17 cellular contexts compared by ENCODE assay signal in genomic region chr12:6722863-6723262, GRCh38. TPM values are rescaled to one million over a fixed set of nuclear protein-coding genes. Genes with fewer than 3 reads are reported as not detected.
A peak's percentile ranks its signal among the peaks of the same experiment; 100 is the strongest.
DNase-seq lines count a peak whose midpoint lies in the region; ATAC-seq, FAIRE-seq and TF ChIP-seq lines count a peak whose summit lies in the region.
"Had no signal": no experiment of that assay in that cellular context is flagged by ENCODE, and none has a peak within 500 bp of the region (broad histone marks: within the 10 kb centered on the region; RNA-seq: fewer than 3 reads in every experiment).

No MANE protein-coding gene starts in this region.

- H3K4me1 Mint-ChIP-seq in activated CD4-positive, alpha-beta T cell treated with anti-CD3 and anti-CD28 coated beads, Interleukin-2, amount 10 ng/mL, durations not matched to agents 7 days and 5 days, result peaks cover 24% of the 10 kb centered on the region

- no TSS peak for BruUV-seq in K562 (replicated peaks; lab: Mats Ljungman, UMichigan)

- TF ChIP-seq RAD21 in K562 (CRISPR knock-in tag; conservative IDR thresholded peaks at IDR 0.05 in 1 of 2, IDR thresholded peaks at IDR 0.05 in 1 of 2), result no peak

- no peaks in the 10 kb centered on the region for H3K36me3 Mint-ChIP-seq in activated CD4-positive, alpha-beta T cell treated with anti-CD3 and anti-CD28 coated beads, Interleukin-2, amount 10 ng/mL, durations not matched to agents 7 days and 5 days (ENCODE audit: low read depth)

- H3K79me2 ChIP-seq in Karpas-422 (ENCODE audit: low read length) (peaks cover 7% of the 10 kb centered on the region), K562 (ENCODE audit: control insufficient read depth, insufficient read depth, low read length) (peaks cover 13% of the 10 kb centered on the region), osteoblast (ENCODE audit: insufficient read depth, low read length) (peaks cover 17% of the 10 kb centered on the region)

- H3K9me3 ChIP-seq in Karpas-422 (ENCODE audit: low read length) (no peaks in the 10 kb centered on the region), K562 (replicated peaks; ENCODE audit: control insufficient read depth, insufficient read depth, low read depth, low read length) (no peaks in the 10 kb centered on the region), osteoblast (ENCODE audit: low read depth, low read length) (no peaks in the 10 kb centered on the region)
- H3K9me3 ChIP-seq: prostate gland had no signal

- POLR2A ChIA-PET in activated CD4-positive, alpha-beta T cell treated with anti-CD3 and anti-CD28 coated beads, Interleukin-2, amount 10 ng/mL, durations not matched to agents 7 days and 5 days (lab: Charles Lee), result interaction anchor here (1.1 kb wide), 1 partner anchor 36 kb away, joined by 3 read pairs; no protein-coding TSS in a partner anchor
- POLR2A ChIA-PET in K562 (lab: Yijun Ruan, JAX), result interaction anchor here (0.9 to 2.9 kb wide), 6 partner anchors 10 to 51 kb away, joined by 3 to 12 read pairs (median 3); partner anchors contain the start of gene ZNF384

- H3K27ac ChIP-seq in Karpas-422 (ENCODE audit: low read length) (peak overlapping the region; percentile 68), K562 (ENCODE audit: extremely low read depth, low read depth, low read length) (peak overlapping the region; percentile 88; the same call in 2 of the 3 replicates), osteoblast (ENCODE audit: low read depth, low read length) (no peak overlapping the region)

- H3K36me3 ChIP-seq in Karpas-422 (ENCODE audit: insufficient read depth, low read length) (no peaks in the 10 kb centered on the region), K562 (ENCODE audit: control insufficient read depth, insufficient read depth, low read length) (peaks cover 4% of the 10 kb centered on the region; the same call in 1 of the 3 replicates), osteoblast (ENCODE audit: insufficient read depth, low read length) (peaks cover 9% of the 10 kb centered on the region)
- H3K36me3 ChIP-seq: prostate gland had no signal

- in situ Hi-C loops in K562 (cut with MboI), result no loop called here

- H3K4me2 ChIP-seq in Karpas-422 (ENCODE audit: low read depth, low read length, poor library complexity, severe bottlenecking), result peak overlapping the region; percentile 80
- peak overlapping the region; percentile 80 for H3K4me2 ChIP-seq in K562 (ENCODE audit: insufficient read depth, low read length)
- peak overlapping the region; percentile 88 for H3K4me2 ChIP-seq in osteoblast (ENCODE audit: insufficient read depth, low read length)

- CTCF ChIA-PET in activated CD4-positive, alpha-beta T cell treated with anti-CD3 and anti-CD28 coated beads, Interleukin-2, amount 10 ng/mL, durations not matched to agents 7 days and 5 days (lab: Charles Lee), result interaction anchor here (0.6 to 5.2 kb wide), 6 partner anchors 8 to 171 kb away, joined by 3 to 33 read pairs (median 4); partner anchors contain the start of gene MLF2
- CTCF ChIA-PET in K562 (lab: Yijun Ruan, JAX; ENCODE audit: low intra/inter-chr PET ratio), result interaction anchor here (0.7 kb wide), 1 partner anchor 30 kb away, joined by 3 read pairs; no protein-coding TSS in a partner anchor

- H3K9me2 ChIP-seq in Karpas-422 (replicated peaks; ENCODE audit: insufficient read depth, low read length), result no peaks in the 10 kb centered on the region

- intact Hi-C loops in K562 (cut with micrococcal nuclease), result loop anchor here (5.0 kb wide), 1 partner anchor 36 kb away; the partner anchor contains the start of gene ZNF384

- TF ChIP-seq POLR2A in K562 (conservative IDR thresholded peaks at IDR 0.05), result no peak

- no peaks in the 10 kb centered on the region for H3K9me1 ChIP-seq in K562 (ENCODE audit: control insufficient read depth, insufficient read depth, low read length)

- WGBS in K562 (ENCODE audit: insufficient coverage, low coverage, missing lambda C conversion rate), result 10% methylated on average over 3 of the region's 3 CpGs

- H4K20me1 ChIP-seq in Karpas-422 (ENCODE audit: insufficient read depth, low read depth, low read length) (no peaks in the 10 kb centered on the region), K562 (replicated peaks; ENCODE audit: control insufficient read depth, insufficient read depth, low read length) (no peaks in the 10 kb centered on the region), osteoblast (ENCODE audit: insufficient read depth, low read length) (no peaks in the 10 kb centered on the region)

- FAIRE-seq in K562 (lab: Jason Lieb, UNC), result peak; percentile 40
- FAIRE-seq: A204.1, colon had no signal

- H2AFZ ChIP-seq in Karpas-422 (ENCODE audit: low read length), result 0 out of 2 replicates have a peak overlapping the region, but pooled peaks have one; percentile 74
- H2AFZ ChIP-seq in K562 (ENCODE audit: low read depth, low read length), result peak overlapping the region; percentile 65
- H2AFZ ChIP-seq in osteoblast (ENCODE audit: low read length), result no peak overlapping the region

- H3K27me3 Mint-ChIP-seq in activated CD4-positive, alpha-beta T cell treated with anti-CD3 and anti-CD28 coated beads, Interleukin-2, amount 10 ng/mL, durations not matched to agents 7 days and 5 days, result no peaks in the 10 kb centered on the region

- H3K9me3 Mint-ChIP-seq in activated CD4-positive, alpha-beta T cell treated with anti-CD3 and anti-CD28 coated beads, Interleukin-2, amount 10 ng/mL, durations not matched to agents 7 days and 5 days, result no peaks in the 10 kb centered on the region

- TF ChIP-seq CTCF in K562 (IDR thresholded peaks at IDR 0.05 in 2 of 3, conservative IDR thresholded peaks at IDR 0.05 in 1 of 3; ENCODE audit: insufficient read depth in 2 of 3, low read depth in 1 of 3, low read length in 3 of 3), result no peak
- TF ChIP-seq CTCF in osteoblast (IDR thresholded peaks at IDR 0.05; ENCODE audit: extremely low read depth, low read depth, low read length), result no peak

- peak overlapping the region; percentile 92 for H3K4me3 ChIP-seq in Karpas-422 (ENCODE audit: low read length)
- peak overlapping the region; percentile 54; the same call in 1 of the 2 replicates for H3K4me3 ChIP-seq in K562
- no peak overlapping the region for H3K4me3 ChIP-seq in osteoblast (ENCODE audit: insufficient read depth, low read length)

- no peak overlapping the region for H3K27ac Mint-ChIP-seq in activated CD4-positive, alpha-beta T cell treated with anti-CD3 and anti-CD28 coated beads, Interleukin-2, amount 10 ng/mL, durations not matched to agents 7 days and 5 days

- no peak for DNase-seq in activated CD4-positive, alpha-beta T cell treated with anti-CD3 and anti-CD28 coated beads, Interleukin-2, amount 10 ng/mL, durations not matched to agents 7 days and 5 days
- DNase-seq in activated CD4-positive, alpha-beta T cell treated with anti-CD3 and anti-CD28 coated beads, Interleukin-2, amount 50 U/mL, for 48 hours, result no peak
- DNase-seq in Karpas-422 (no peak), K562 (ENCODE audit: extremely low read depth in 1 of 4, low spot score in 3 of 4) (peak in 2 of 4 experiments; percentile 35 to 37), osteoblast (ENCODE audit: insufficient read length, low spot score, missing footprints) (no peak), NCI-H345 (lab: John Stamatoyannopoulos, UW) (no peak), C1 segment of cervical spinal cord (lab: John Stamatoyannopoulos, UW) (no peak)
- DNase-seq: activated naive CD4-positive, alpha-beta T cell treated with anti-CD3 and anti-CD28 coated beads, Interleukin-2, amount 50 U/mL, for 16 hours; NCI-H2171; stimulated activated CD4-positive, alpha-beta T cell treated with anti-CD3 and anti-CD28 coated beads, Interleukin-4, amount 100 ng/mL, for 4 hours had no signal

- peak; percentile 59; the same call in 1 of the 2 replicates for TF ChIP-seq EP300 in K562 (IDR thresholded peaks at IDR 0.05; ENCODE audit: low read length)

- H3K27me3 ChIP-seq in Karpas-422 (ENCODE audit: low read length), result no peaks in the 10 kb centered on the region
- H3K27me3 ChIP-seq in K562 (ENCODE audit: control insufficient read depth in 2 of 2, insufficient read depth in 2 of 2, low read length in 2 of 2), result no peaks in the 10 kb centered on the region
- H3K27me3 ChIP-seq in osteoblast (ENCODE audit: insufficient read depth, low read length), result no peaks in the 10 kb centered on the region

- H3K4me3 Mint-ChIP-seq in activated CD4-positive, alpha-beta T cell treated with anti-CD3 and anti-CD28 coated beads, Interleukin-2, amount 10 ng/mL, durations not matched to agents 7 days and 5 days, result peak overlapping the region; percentile 89

- no peak for ATAC-seq in K562
- ATAC-seq in GM21528 (IDR thresholded peaks at IDR 0.05; ENCODE audit: low FRiP score, unreplicated experiment), result no peak

- H3K4me1 ChIP-seq in Karpas-422 (ENCODE audit: low read length), result peaks cover 28% of the 10 kb centered on the region
- peaks cover 10 to 25% of the 10 kb centered on the region in 2 experiments; a peak in 4 of 5 replicates for H3K4me1 ChIP-seq in K562 (replicated peaks in 1 of 2; ENCODE audit: control insufficient read depth in 2 of 2, insufficient read depth in 2 of 2, low read length in 2 of 2)
- H3K4me1 ChIP-seq in osteoblast (ENCODE audit: insufficient read depth, low read length), result peaks cover 9% of the 10 kb centered on the region
- H3K4me1 ChIP-seq: prostate gland had no signal

- H3K9ac ChIP-seq in Karpas-422 (ENCODE audit: low read length) (peak overlapping the region; percentile 91), K562 (ENCODE audit: insufficient read depth in 1 of 2, low read depth in 2 of 2, low read length in 2 of 2) (peak overlapping the region in 1 of 2 experiments; percentile 88; a peak in 2 of 4 replicates)

RNA-seq across cellular contexts. Expression of gene COPS7A, which starts 1.0 kb away (rescaled TPM):
- 10 to 100 TPM; 29.5 to 36.8 TPM for total RNA-seq in activated CD4-positive, alpha-beta T cell treated with anti-CD3 and anti-CD28 coated beads, Interleukin-2, amount 10 ng/mL, durations not matched to agents 7 days and 5 days
- total RNA-seq in Karpas-422 (2014; rRNA removed; shearing (Covaris generic); ENCODE audit: low replicate concordance), result 39.2 and 42.9 TPM in 2 replicates
- total RNA-seq in K562 (2011; cell fraction: chromatin; rRNA removed; ENCODE audit: low replicate concordance), result 14.3 and 23.0 TPM in 2 replicates
- total RNA-seq in K562 (2011; cell fraction: nucleolus; rRNA removed), result 18.7 and 22.1 TPM in 2 replicates
- total RNA-seq in K562 (2011; cell fraction: nucleoplasm; rRNA removed), result 16.9 and 19.5 TPM in 2 replicates
- total RNA-seq in K562 (2014; rRNA removed), result 24.2 and 26.9 TPM in 2 replicates
- 13.2 and 13.4 TPM in 2 replicates for total RNA-seq in K562 (2014; rRNA removed; fragmentation: Illumina TruSeq; extraction: Trizol)
- 20.6 and 25.0 TPM in 2 replicates for total RNA-seq in K562 (2015; rRNA removed; fragmentation: Illumina TruSeq; extraction: Trizol)
- total RNA-seq in K562 (2021), result 22.5 and 23.4 TPM in 2 replicates
- 35.4 and 45.2 TPM in 2 replicates for polyA plus RNA-seq in K562 (2011; rRNA removed)
- 44.0 and 49.7 TPM in 2 replicates for polyA plus RNA-seq in K562 (2011; cell fraction: cytosol; rRNA removed)
- 61.4 and 63.0 TPM in 2 replicates for polyA plus RNA-seq in K562 (2011; cell fraction: nucleus; rRNA removed)
- 29.9 and 33.9 TPM in 2 replicates for polyA plus RNA-seq in K562 (2012)
- 29.9 and 36.0 TPM in 2 replicates for polyA plus RNA-seq in K562 (2014; fragmentation: Illumina TruSeq; extraction: Trizol)
- polyA plus RNA-seq in K562 (2014; fragmentation: Nextera tagmentation; extraction: Ambion mirVana), result 10 to 100 TPM; 12.7 to 24.3 TPM
- 30.2 and 36.5 TPM in 2 replicates for polyA plus RNA-seq in K562 (2014; rRNA removed)
- 9.8 and 11.4 TPM in 2 replicates for polyA minus RNA-seq in K562 (2011; rRNA and poly(A)+ RNA removed)
- polyA minus RNA-seq in K562 (2011; cell fraction: cytosol; rRNA and poly(A)+ RNA removed), result 9.2 and 11.9 TPM in 2 replicates
- polyA minus RNA-seq in K562 (2011; cell fraction: nucleus; rRNA and poly(A)+ RNA removed), result 6.1 and 6.9 TPM in 2 replicates
- total RNA-seq in osteoblast, result 91.9 and 98.8 TPM in 2 replicates

RNA-seq across cellular contexts. Expression of gene PIANP, which starts 22.2 kb away (rescaled TPM):
- total RNA-seq in activated CD4-positive, alpha-beta T cell treated with anti-CD3 and anti-CD28 coated beads, Interleukin-2, amount 10 ng/mL, durations not matched to agents 7 days and 5 days, result not detected
- total RNA-seq in Karpas-422 (2014; rRNA removed; shearing (Covaris generic); ENCODE audit: low replicate concordance), result not detected in 2 replicates
- total RNA-seq in K562 (2011; cell fraction: chromatin; rRNA removed; ENCODE audit: low replicate concordance), result not detected in 2 replicates
- total RNA-seq in K562 (2011; cell fraction: nucleolus; rRNA removed), result not detected in 2 replicates
- total RNA-seq in K562 (2011; cell fraction: nucleoplasm; rRNA removed), result not detected in 2 replicates
- total RNA-seq in K562 (2014; rRNA removed) (not detected in 2 replicates), K562 (2014; rRNA removed; fragmentation: Illumina TruSeq; extraction: Trizol) (not detected in 2 replicates), K562 (2015; rRNA removed; fragmentation: Illumina TruSeq; extraction: Trizol) (not detected in 2 replicates), K562 (2021) (not detected in 2 replicates), osteoblast (not detected in 2 replicates)
- polyA plus RNA-seq in K562 (2011; rRNA removed) (not detected in 2 replicates), K562 (2014; fragmentation: Illumina TruSeq; extraction: Trizol) (not detected in 2 replicates), K562 (2014; fragmentation: Nextera tagmentation; extraction: Ambion mirVana) (not detected), K562 (2014; rRNA removed) (0.07 TPM in 1 of 2 replicates, not detected in the other)
- polyA plus RNA-seq in K562 (2011; cell fraction: cytosol; rRNA removed), result not detected in 2 replicates
- polyA plus RNA-seq in K562 (2011; cell fraction: nucleus; rRNA removed), result not detected in 2 replicates
- 0.21 and 0.36 TPM in 2 replicates for polyA plus RNA-seq in K562 (2012)
- not detected in 2 replicates for polyA minus RNA-seq in K562 (2011; rRNA and poly(A)+ RNA removed)
- polyA minus RNA-seq in K562 (2011; cell fraction: cytosol; rRNA and poly(A)+ RNA removed), result not detected in 2 replicates
- not detected in 2 replicates for polyA minus RNA-seq in K562 (2011; cell fraction: nucleus; rRNA and poly(A)+ RNA removed)
- total RNA-seq: fibroblast of villous mesenchyme, left lobe of liver, subcutaneous adipose tissue had no signal

RNA-seq across cellular contexts. Expression of gene MLF2, which starts 30.1 kb away (rescaled TPM):
- total RNA-seq in activated CD4-positive, alpha-beta T cell treated with anti-CD3 and anti-CD28 coated beads, Interleukin-2, amount 10 ng/mL, durations not matched to agents 7 days and 5 days, result 10 to 100 TPM; 90.7 to 95.4 TPM
- 183 and 263 TPM in 2 replicates for total RNA-seq in Karpas-422 (2014; rRNA removed; shearing (Covaris generic); ENCODE audit: low replicate concordance)
- total RNA-seq in K562 (2011; cell fraction: chromatin; rRNA removed; ENCODE audit: low replicate concordance), result 108 and 217 TPM in 2 replicates
- total RNA-seq in K562 (2011; cell fraction: nucleolus; rRNA removed), result 142 and 144 TPM in 2 replicates
- 131 and 132 TPM in 2 replicates for total RNA-seq in K562 (2011; cell fraction: nucleoplasm; rRNA removed)
- total RNA-seq in K562 (2014; rRNA removed), result 146 and 161 TPM in 2 replicates
- total RNA-seq in K562 (2014; rRNA removed; fragmentation: Illumina TruSeq; extraction: Trizol), result 58.3 and 60.3 TPM in 2 replicates
- 94.6 and 99.2 TPM in 2 replicates for total RNA-seq in K562 (2015; rRNA removed; fragmentation: Illumina TruSeq; extraction: Trizol)
- 149 and 167 TPM in 2 replicates for total RNA-seq in K562 (2021)
- 190 and 209 TPM in 2 replicates for polyA plus RNA-seq in K562 (2011; rRNA removed)
- polyA plus RNA-seq in K562 (2011; cell fraction: cytosol; rRNA removed), result 349 and 372 TPM in 2 replicates
- 190 and 315 TPM in 2 replicates for polyA plus RNA-seq in K562 (2011; cell fraction: nucleus; rRNA removed)
- polyA plus RNA-seq in K562 (2012), result 145 and 148 TPM in 2 replicates
- polyA plus RNA-seq in K562 (2014; fragmentation: Illumina TruSeq; extraction: Trizol), result 138 and 139 TPM in 2 replicates
- 10 to 100 TPM; 11.4 to 15.6 TPM for polyA plus RNA-seq in K562 (2014; fragmentation: Nextera tagmentation; extraction: Ambion mirVana)
- 186 and 187 TPM in 2 replicates for polyA plus RNA-seq in K562 (2014; rRNA removed)
- 133 and 137 TPM in 2 replicates for polyA minus RNA-seq in K562 (2011; rRNA and poly(A)+ RNA removed)
- polyA minus RNA-seq in K562 (2011; cell fraction: cytosol; rRNA and poly(A)+ RNA removed), result 56.6 and 66.3 TPM in 2 replicates
- polyA minus RNA-seq in K562 (2011; cell fraction: nucleus; rRNA and poly(A)+ RNA removed), result 49.0 and 76.3 TPM in 2 replicates
- 118 and 138 TPM in 2 replicates for total RNA-seq in osteoblast

RNA-seq across cellular contexts. Expression of gene ZNF384, which starts 33.7 kb away (rescaled TPM):
- total RNA-seq in activated CD4-positive, alpha-beta T cell treated with anti-CD3 and anti-CD28 coated beads, Interleukin-2, amount 10 ng/mL, durations not matched to agents 7 days and 5 days, result 10 to 100 TPM; 90.9 to 95.4 TPM
- 35.5 and 39.2 TPM in 2 replicates for total RNA-seq in Karpas-422 (2014; rRNA removed; shearing (Covaris generic); ENCODE audit: low replicate concordance)
- total RNA-seq in K562 (2011; cell fraction: chromatin; rRNA removed; ENCODE audit: low replicate concordance), result 96.1 and 146 TPM in 2 replicates
- total RNA-seq in K562 (2011; cell fraction: nucleolus; rRNA removed), result 75.5 and 81.2 TPM in 2 replicates
- total RNA-seq in K562 (2011; cell fraction: nucleoplasm; rRNA removed), result 65.2 and 76.0 TPM in 2 replicates
- total RNA-seq in K562 (2014; rRNA removed), result 9.6 and 21.4 TPM in 2 replicates
- total RNA-seq in K562 (2014; rRNA removed; fragmentation: Illumina TruSeq; extraction: Trizol), result 16.4 and 21.3 TPM in 2 replicates
- total RNA-seq in K562 (2015; rRNA removed; fragmentation: Illumina TruSeq; extraction: Trizol), result 20.2 and 21.6 TPM in 2 replicates
- total RNA-seq in K562 (2021), result 34.3 and 36.9 TPM in 2 replicates
- polyA plus RNA-seq in K562 (2011; rRNA removed), result 38.2 and 51.4 TPM in 2 replicates
- polyA plus RNA-seq in K562 (2011; cell fraction: cytosol; rRNA removed), result 35.9 and 44.8 TPM in 2 replicates
- 99.6 and 126 TPM in 2 replicates for polyA plus RNA-seq in K562 (2011; cell fraction: nucleus; rRNA removed)
- 41.7 and 43.3 TPM in 2 replicates for polyA plus RNA-seq in K562 (2012)
- 62.1 and 64.8 TPM in 2 replicates for polyA plus RNA-seq in K562 (2014; fragmentation: Illumina TruSeq; extraction: Trizol)
- polyA plus RNA-seq in K562 (2014; fragmentation: Nextera tagmentation; extraction: Ambion mirVana), result under 1 TPM; 0.36 to 0.42 TPM
- polyA plus RNA-seq in K562 (2014; rRNA removed), result 29.1 and 39.4 TPM in 2 replicates
- polyA minus RNA-seq in K562 (2011; rRNA and poly(A)+ RNA removed), result 35.3 and 38.2 TPM in 2 replicates
- polyA minus RNA-seq in K562 (2011; cell fraction: cytosol; rRNA and poly(A)+ RNA removed), result 27.3 and 34.6 TPM in 2 replicates
- 30.6 and 48.9 TPM in 2 replicates for polyA minus RNA-seq in K562 (2011; cell fraction: nucleus; rRNA and poly(A)+ RNA removed)
- 19.9 and 22.4 TPM in 2 replicates for total RNA-seq in osteoblast

RNA-seq across cellular contexts. Expression of gene PTMS, which starts 43.3 kb away (rescaled TPM):
- 10 to 100 TPM; 16.4 to 25.6 TPM for total RNA-seq in activated CD4-positive, alpha-beta T cell treated with anti-CD3 and anti-CD28 coated beads, Interleukin-2, amount 10 ng/mL, durations not matched to agents 7 days and 5 days
- total RNA-seq in Karpas-422 (2014; rRNA removed; shearing (Covaris generic); ENCODE audit: low replicate concordance), result 5.0 and 7.3 TPM in 2 replicates
- total RNA-seq in K562 (2011; cell fraction: chromatin; rRNA removed; ENCODE audit: low replicate concordance), result 29.6 and 36.7 TPM in 2 replicates
- 32.1 and 32.4 TPM in 2 replicates for total RNA-seq in K562 (2011; cell fraction: nucleolus; rRNA removed)
- total RNA-seq in K562 (2011; cell fraction: nucleoplasm; rRNA removed), result 48.1 and 64.1 TPM in 2 replicates
- 78.5 and 91.4 TPM in 2 replicates for total RNA-seq in K562 (2014; rRNA removed)
- 73.6 and 84.1 TPM in 2 replicates for total RNA-seq in K562 (2014; rRNA removed; fragmentation: Illumina TruSeq; extraction: Trizol)
- 97.7 and 108 TPM in 2 replicates for total RNA-seq in K562 (2015; rRNA removed; fragmentation: Illumina TruSeq; extraction: Trizol)
- total RNA-seq in K562 (2021), result 277 and 287 TPM in 2 replicates
- polyA plus RNA-seq in K562 (2011; rRNA removed), result 64.1 and 92.5 TPM in 2 replicates
- 255 TPM in 2 replicates for polyA plus RNA-seq in K562 (2011; cell fraction: cytosol; rRNA removed)
- 81.6 and 109 TPM in 2 replicates for polyA plus RNA-seq in K562 (2011; cell fraction: nucleus; rRNA removed)
- 220 and 306 TPM in 2 replicates for polyA plus RNA-seq in K562 (2012)
- polyA plus RNA-seq in K562 (2014; fragmentation: Illumina TruSeq; extraction: Trizol), result 282 and 386 TPM in 2 replicates
- polyA plus RNA-seq in K562 (2014; fragmentation: Nextera tagmentation; extraction: Ambion mirVana), result 1 to 10 TPM; 5.1 to 5.2 TPM
- polyA plus RNA-seq in K562 (2014; rRNA removed), result 187 and 235 TPM in 2 replicates
- 29.8 TPM in 2 replicates for polyA minus RNA-seq in K562 (2011; rRNA and poly(A)+ RNA removed)
- 52.4 and 55.3 TPM in 2 replicates for polyA minus RNA-seq in K562 (2011; cell fraction: cytosol; rRNA and poly(A)+ RNA removed)
- 11.6 and 12.6 TPM in 2 replicates for polyA minus RNA-seq in K562 (2011; cell fraction: nucleus; rRNA and poly(A)+ RNA removed)
- total RNA-seq in osteoblast, result 70.4 and 72.7 TPM in 2 replicates
